25 cellular contexts compared by ENCODE assay signal in the genomic region with DNA sequence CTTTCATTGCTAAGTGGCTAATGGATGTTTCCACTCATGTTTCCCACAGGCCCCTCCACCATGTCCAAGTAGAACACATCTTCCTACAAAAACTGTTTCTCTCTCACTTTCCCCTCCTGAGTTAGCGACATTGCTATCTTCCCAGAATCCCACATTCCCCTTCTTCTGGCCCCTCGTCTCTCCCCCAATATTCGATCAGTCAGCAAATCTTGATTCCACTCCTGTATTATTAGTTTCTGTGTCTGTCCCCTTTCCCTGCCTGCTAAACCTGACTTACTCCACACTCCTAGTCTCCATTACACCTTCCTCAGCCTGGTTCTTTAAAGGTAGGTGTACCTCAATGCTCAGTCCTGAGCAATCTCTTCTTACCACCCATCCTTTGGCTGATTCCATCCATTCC. TPM values are rescaled to one million over a fixed set of nuclear protein-coding genes. Genes with fewer than 3 reads are reported as not detected.
DNase-seq lines count a peak whose midpoint lies in the region; ATAC-seq, FAIRE-seq and TF ChIP-seq lines count a peak whose summit lies in the region.
"Had no signal": no experiment of that assay in that cellular context is flagged by ENCODE, and none has a peak within 500 bp of the region (broad histone marks: within the 10 kb centered on the region; RNA-seq: fewer than 3 reads in every experiment).

No MANE protein-coding gene starts in this region.

- H3K9me3 ChIP-seq in HepG2 (ENCODE audit: low read length) (no peaks in the 10 kb centered on the region), right lobe of liver (no peaks in the 10 kb centered on the region), K562 (replicated peaks; ENCODE audit: control insufficient read depth, insufficient read depth, low read depth, low read length) (no peaks in the 10 kb centered on the region), sigmoid colon (no peaks in the 10 kb centered on the region)
- H3K9me3 ChIP-seq: BE2C had no signal

- H3K9me1 ChIP-seq in K562 (ENCODE audit: control insufficient read depth, insufficient read depth, low read length) = no peaks in the 10 kb centered on the region

- H3K9me3 Mint-ChIP-seq in mesothelial cell of epicardium = peaks cover 6% of the 10 kb centered on the region
- H3K9me3 Mint-ChIP-seq: CD14-positive monocyte; CD4-positive, alpha-beta T cell; CD8-positive, alpha-beta memory T cell had no signal

- H2AFZ ChIP-seq in HepG2 (ENCODE audit: low read length) = no peak overlapping the region
- no peak overlapping the region for H2AFZ ChIP-seq in K562 (ENCODE audit: low read depth, low read length)
- H2AFZ ChIP-seq: GM23248 had no signal

- no peaks in the 10 kb centered on the region for H3K27me3 Mint-ChIP-seq in mesothelial cell of epicardium (ENCODE audit: low read depth)

- TF ChIP-seq EP300 in HepG2 (IDR thresholded peaks at IDR 0.05; ENCODE audit: low read depth in 2 of 2, low read length in 2 of 2) = no peak
- TF ChIP-seq EP300 in HepG2 (CRISPR knock-in tag; IDR thresholded peaks at IDR 0.05; ENCODE audit: borderline replicate concordance) = no peak
- no peak for TF ChIP-seq EP300 in K562 (IDR thresholded peaks at IDR 0.05; ENCODE audit: low read length)
- no peak for TF ChIP-seq EP300 in sigmoid colon (IDR thresholded peaks at IDR 0.05)

- CTCF ChIA-PET in HepG2 (lab: Yijun Ruan, JAX; ENCODE audit: low intra/inter-chr PET ratio, low total read pairs) (no interaction called here), K562 (lab: Yijun Ruan, JAX; ENCODE audit: low intra/inter-chr PET ratio) (no interaction called here)

- H3K4me2 ChIP-seq in HepG2 (ENCODE audit: low read depth, low read length) (no peak overlapping the region), K562 (ENCODE audit: insufficient read depth, low read length) (no peak overlapping the region)
- H3K4me2 ChIP-seq: BLaER1 treated with 17β-estradiol and CSF1 and Interleukin-3, amounts not matched to agents 10 nM and 100 nM had no signal

- H3K9ac ChIP-seq in HepG2 (ENCODE audit: insufficient read depth, low read depth, low read length) (no peak overlapping the region), K562 (ENCODE audit: insufficient read depth in 1 of 2, low read depth in 2 of 2, low read length in 2 of 2) (no peak overlapping the region)
- H3K9ac ChIP-seq: BLaER1 treated with 17β-estradiol and CSF1 and Interleukin-3, amounts not matched to agents 10 nM and 100 nM; GM23248 had no signal

- in situ Hi-C loops in HepG2 (cut with HindIII; ENCODE audit: extremely low pct_ligation_motif_present, low pct_unique_long_range_greater_than_20kb) (no loop called here), K562 (cut with MboI) (no loop called here)

- POLR2A ChIA-PET in HepG2 (lab: Yijun Ruan, JAX) (no interaction called here), K562 (lab: Yijun Ruan, JAX) (interaction anchor here (0.7 to 1.0 kb wide), 2 partner anchors 20 to 136 kb away, joined by 3 to 4 read pairs; no protein-coding TSS in a partner anchor)

- FAIRE-seq in HepG2 (lab: Jason Lieb, UNC) (no peak), K562 (lab: Jason Lieb, UNC) (no peak)
- FAIRE-seq: A204.1, D721Med, GM12878, GM19239, H1 had no signal

- no peaks in the 10 kb centered on the region for H3K4me1 Mint-ChIP-seq in mesothelial cell of epicardium
- H3K4me1 Mint-ChIP-seq: CD14-positive monocyte; CD8-positive, alpha-beta memory T cell had no signal

- no peak for ATAC-seq in HepG2
- no peak for ATAC-seq in right lobe of liver
- ATAC-seq in K562 = no peak
- ATAC-seq: GM12878 had no signal

- no peak for TF ChIP-seq POLR2A in HepG2 (IDR thresholded peaks at IDR 0.05; ENCODE audit: insufficient read depth in 1 of 2, low read depth in 2 of 2, low read length in 2 of 2)
- no peak for TF ChIP-seq POLR2A in right lobe of liver (IDR thresholded peaks at IDR 0.05)
- no peak for TF ChIP-seq POLR2A in K562 (conservative IDR thresholded peaks at IDR 0.05)
- no peak for TF ChIP-seq POLR2A in sigmoid colon (IDR thresholded peaks at IDR 0.05)

- H3K4me3 Mint-ChIP-seq in mesothelial cell of epicardium = no peak overlapping the region
- H3K4me3 Mint-ChIP-seq: CD14-positive monocyte; CD4-positive, alpha-beta T cell; CD8-positive, alpha-beta memory T cell had no signal

- H3K27ac ChIP-seq in HepG2 (ENCODE audit: extremely low read length, insufficient read depth, low read length) (no peak overlapping the region), right lobe of liver (no peak overlapping the region), K562 (ENCODE audit: extremely low read depth, low read depth, low read length) (no peak overlapping the region), sigmoid colon (no peak overlapping the region)
- H3K27ac ChIP-seq: 22Rv1; BLaER1 treated with 17β-estradiol and CSF1 and Interleukin-3, amounts not matched to agents 10 nM and 100 nM; GM23248 had no signal

- TF ChIP-seq CTCF in HepG2 (CRISPR knock-in tag; IDR thresholded peaks at IDR 0.05) (no peak), right lobe of liver (IDR thresholded peaks at IDR 0.05) (no peak), K562 (IDR thresholded peaks at IDR 0.05 in 2 of 3, conservative IDR thresholded peaks at IDR 0.05 in 1 of 3; ENCODE audit: insufficient read depth in 2 of 3, low read depth in 1 of 3, low read length in 3 of 3) (no peak), sigmoid colon (IDR thresholded peaks at IDR 0.05) (no peak), mesothelial cell of epicardium (IDR thresholded peaks at IDR 0.05; ENCODE audit: unreplicated experiment) (no peak)

- H3K4me1 ChIP-seq in HepG2 (ENCODE audit: insufficient read depth, low read length) = peaks cover 14% of the 10 kb centered on the region; the same call in 1 of the 2 replicates
- H3K4me1 ChIP-seq in right lobe of liver = no peaks in the 10 kb centered on the region
- H3K4me1 ChIP-seq in K562 (replicated peaks in 1 of 2; ENCODE audit: control insufficient read depth in 2 of 2, insufficient read depth in 2 of 2, low read length in 2 of 2) = no peaks in the 10 kb centered on the region
- peaks cover 0 to 2% (median 0%) of the 10 kb centered on the region in 4 donors for H3K4me1 ChIP-seq in sigmoid colon
- H3K4me1 ChIP-seq: BE2C had no signal

- no peak overlapping the region for H3K27ac Mint-ChIP-seq in mesothelial cell of epicardium
- H3K27ac Mint-ChIP-seq: CD4-positive, alpha-beta T cell; CD8-positive, alpha-beta memory T cell had no signal

- H3K79me2 ChIP-seq in HepG2 (ENCODE audit: insufficient read depth, low read length) (no peaks in the 10 kb centered on the region), K562 (ENCODE audit: control insufficient read depth, insufficient read depth, low read length) (no peaks in the 10 kb centered on the region)

- intact Hi-C loops in HepG2 (cut with micrococcal nuclease; ENCODE audit: unreplicated experiment) (no loop called here), right lobe of liver (cut with DNase I) (no loop called here), K562 (cut with micrococcal nuclease) (no loop called here), sigmoid colon (cut with DNase I) (no loop called here)

- WGBS in HepG2 (ENCODE audit: low lambda C conversion rate) = 75% methylated on average over 3 of the region's 3 CpGs
- 100% methylated on average over 3 of the region's 3 CpGs for WGBS in right lobe of liver (ENCODE audit: insufficient coverage, low coverage, low lambda C conversion rate, missing lambda C conversion rate)
- WGBS in K562 (ENCODE audit: insufficient coverage, low coverage, missing lambda C conversion rate) = 0% methylated on average over 2 of the region's 3 CpGs
- 95 to 97% methylated on average over 3 of the region's 3 CpGs for WGBS in sigmoid colon, 2 donors

- no peak for DNase-seq in HepG2 (ENCODE audit: low spot score)
- DNase-seq in right lobe of liver = no peak
- no peak for DNase-seq in K562 (ENCODE audit: extremely low read depth in 1 of 4, low spot score in 3 of 4)
- DNase-seq in sigmoid colon = no peak
- no peak for DNase-seq in mesothelial cell of epicardium (ENCODE audit: low spot score in 2 of 2, unreplicated experiment in 2 of 2)
- DNase-seq: ACHN; AML-193; BE2C; CD4-positive, alpha-beta T cell; CD8-positive, alpha-beta memory T cell; DMS 273 treated with DMSO at 0.1 percent for 48 hours; DMS79; EL; GDM1; GM23248; H7; HCEC 1CT had no signal

- peaks cover 2% of the 10 kb centered on the region for H3K36me3 Mint-ChIP-seq in mesothelial cell of epicardium
- H3K36me3 Mint-ChIP-seq: CD14-positive monocyte had no signal

- H3K4me3 ChIP-seq in HepG2 (replicated peaks in 1 of 3; ENCODE audit: insufficient read depth in 1 of 3, low read depth in 2 of 3, low read length in 3 of 3) = no peak overlapping the region
- no peak overlapping the region for H3K4me3 ChIP-seq in right lobe of liver
- H3K4me3 ChIP-seq in K562 = no peak overlapping the region
- H3K4me3 ChIP-seq in sigmoid colon = no peak overlapping the region
- H3K4me3 ChIP-seq: BLaER1 treated with 17β-estradiol and CSF1 and Interleukin-3, amounts not matched to agents 10 nM and 100 nM; GM12878; GM23248 had no signal

- BruUV-seq in HepG2 (replicated peaks; lab: Mats Ljungman, UMichigan) (no TSS peak), K562 (replicated peaks; lab: Mats Ljungman, UMichigan) (no TSS peak)

- no peaks in the 10 kb centered on the region for H3K27me3 ChIP-seq in HepG2 (ENCODE audit: control insufficient read depth in 1 of 2, insufficient read depth in 2 of 2, low read length in 2 of 2)
- no peaks in the 10 kb centered on the region for H3K27me3 ChIP-seq in right lobe of liver
- no peaks in the 10 kb centered on the region for H3K27me3 ChIP-seq in K562 (ENCODE audit: control insufficient read depth in 2 of 2, insufficient read depth in 2 of 2, low read length in 2 of 2)
- H3K27me3 ChIP-seq in sigmoid colon = no peaks in the 10 kb centered on the region
- H3K27me3 ChIP-seq: BE2C; BLaER1 treated with 17β-estradiol and CSF1 and Interleukin-3, amounts not matched to agents 10 nM and 100 nM had no signal

- TF ChIP-seq RAD21 in HepG2 (CRISPR knock-in tag; IDR thresholded peaks at IDR 0.05) = no peak
- TF ChIP-seq RAD21 in K562 (CRISPR knock-in tag; conservative IDR thresholded peaks at IDR 0.05 in 1 of 2, IDR thresholded peaks at IDR 0.05 in 1 of 2) = no peak

- H3K36me3 ChIP-seq in HepG2 (replicated peaks in 1 of 2; ENCODE audit: control insufficient read depth in 1 of 2, insufficient read depth in 2 of 2, low read length in 2 of 2) = no peaks in the 10 kb centered on the region
- no peaks in the 10 kb centered on the region for H3K36me3 ChIP-seq in right lobe of liver
- H3K36me3 ChIP-seq in K562 (ENCODE audit: control insufficient read depth, insufficient read depth, low read length) = no peaks in the 10 kb centered on the region
- no peaks in the 10 kb centered on the region for H3K36me3 ChIP-seq in sigmoid colon
- H3K36me3 ChIP-seq: BE2C; BLaER1 treated with 17β-estradiol and CSF1 and Interleukin-3, amounts not matched to agents 10 nM and 100 nM had no signal

- H4K20me1 ChIP-seq in HepG2 (ENCODE audit: insufficient read depth, low read length) (no peaks in the 10 kb centered on the region), K562 (replicated peaks; ENCODE audit: control insufficient read depth, insufficient read depth, low read length) (no peaks in the 10 kb centered on the region)
- H4K20me1 ChIP-seq: BLaER1 treated with 17β-estradiol and CSF1 and Interleukin-3, amounts not matched to agents 10 nM and 100 nM had no signal

RNA-seq across cellular contexts. Expression of a gene that starts 19.3 kb away (rescaled TPM):
- 6.9 and 13.0 TPM in 2 replicates for total RNA-seq in HepG2 (2016; rRNA removed; fragmentation: Illumina TruSeq; extraction: Trizol)
- total RNA-seq in HepG2 (2016; cell fraction: cytosol; rRNA removed; fragmentation: Illumina TruSeq; extraction: Trizol; ENCODE audit: low read depth) = 38.3 and 41.9 TPM in 2 replicates
- total RNA-seq in HepG2 (2016; cell fraction: insoluble cytoplasmic fraction; rRNA removed; fragmentation: Illumina TruSeq; extraction: Trizol) = 6.5 and 11.9 TPM in 2 replicates
- total RNA-seq in HepG2 (2016; cell fraction: membrane; rRNA removed; fragmentation: Illumina TruSeq; extraction: Trizol) = 12.3 and 13.3 TPM in 2 replicates
- 24.4 and 25.8 TPM in 2 replicates for total RNA-seq in HepG2 (2016; cell fraction: nucleus; rRNA removed; fragmentation: Illumina TruSeq; extraction: Trizol)
- polyA plus RNA-seq in HepG2 (2011; rRNA removed) = 11.7 and 11.8 TPM in 2 replicates
- 4.9 and 6.1 TPM in 2 replicates for polyA plus RNA-seq in HepG2 (2011; cell fraction: cytosol; rRNA removed)
- 89.4 and 113 TPM in 2 replicates for polyA plus RNA-seq in HepG2 (2011; cell fraction: nucleus; rRNA removed)
- 22.3 and 23.9 TPM in 2 replicates for polyA plus RNA-seq in HepG2 (2012)
- polyA plus RNA-seq in HepG2 (2016; cell fraction: cytosol; fragmentation: Illumina TruSeq; extraction: Trizol; ENCODE audit: low read depth) = 1.5 and 1.9 TPM in 2 replicates
- 5.1 and 6.3 TPM in 2 replicates for polyA plus RNA-seq in HepG2 (2016; cell fraction: insoluble cytoplasmic fraction; fragmentation: Illumina TruSeq; extraction: Trizol; ENCODE audit: low read depth)
- polyA plus RNA-seq in HepG2 (2016; cell fraction: membrane; fragmentation: Illumina TruSeq; extraction: Trizol; ENCODE audit: low read depth) = 3.2 and 3.3 TPM in 2 replicates
- 31.5 and 34.6 TPM in 2 replicates for polyA plus RNA-seq in HepG2 (2016; cell fraction: nucleus; fragmentation: Illumina TruSeq; extraction: Trizol; ENCODE audit: insufficient read depth, low read depth)
- 3.0 and 40.6 TPM in 2 replicates for polyA minus RNA-seq in HepG2 (2011; rRNA and poly(A)+ RNA removed; ENCODE audit: low replicate concordance)
- polyA minus RNA-seq in HepG2 (2011; cell fraction: cytosol; rRNA and poly(A)+ RNA removed) = 26.1 and 26.2 TPM in 2 replicates
- 112 and 120 TPM in 2 replicates for polyA minus RNA-seq in HepG2 (2011; cell fraction: nucleus; rRNA and poly(A)+ RNA removed)
- total RNA-seq in right lobe of liver = 10 to 100 TPM; 16.7 to 31.9 (median 21.1) TPM
- 45.6 and 45.9 TPM in 2 replicates for total RNA-seq in K562 (2011; cell fraction: chromatin; rRNA removed; ENCODE audit: low replicate concordance)
- 19.3 and 20.0 TPM in 2 replicates for total RNA-seq in K562 (2011; cell fraction: nucleolus; rRNA removed)
- 26.3 and 45.6 TPM in 2 replicates for total RNA-seq in K562 (2011; cell fraction: nucleoplasm; rRNA removed)
- total RNA-seq in K562 (2014; rRNA removed) = 3.2 and 3.8 TPM in 2 replicates
- 4.1 and 4.6 TPM in 2 replicates for total RNA-seq in K562 (2014; rRNA removed; fragmentation: Illumina TruSeq; extraction: Trizol)
- total RNA-seq in K562 (2015; rRNA removed; fragmentation: Illumina TruSeq; extraction: Trizol) = 3.3 and 4.0 TPM in 2 replicates
- total RNA-seq in K562 (2021) = 6.8 TPM in 2 replicates
- polyA plus RNA-seq in K562 (2011; rRNA removed) = 3.4 and 3.9 TPM in 2 replicates
- polyA plus RNA-seq in K562 (2011; cell fraction: cytosol; rRNA removed) = 3.2 and 3.5 TPM in 2 replicates
- 15.6 and 27.5 TPM in 2 replicates for polyA plus RNA-seq in K562 (2011; cell fraction: nucleus; rRNA removed)
- polyA plus RNA-seq in K562 (2012) = 6.0 and 6.1 TPM in 2 replicates
- polyA plus RNA-seq in K562 (2014; fragmentation: Illumina TruSeq; extraction: Trizol) = 4.1 and 4.6 TPM in 2 replicates
- 1 to 10 TPM in 1 of 2 experiments, under 1 TPM in 1; 0.66 to 1.9 TPM for polyA plus RNA-seq in K562 (2014; fragmentation: Nextera tagmentation; extraction: Ambion mirVana)
- polyA plus RNA-seq in K562 (2014; rRNA removed) = 3.0 and 3.5 TPM in 2 replicates
- polyA minus RNA-seq in K562 (2011; rRNA and poly(A)+ RNA removed) = 14.9 and 15.7 TPM in 2 replicates
- polyA minus RNA-seq in K562 (2011; cell fraction: cytosol; rRNA and poly(A)+ RNA removed) = 6.8 and 10.1 TPM in 2 replicates
- polyA minus RNA-seq in K562 (2011; cell fraction: nucleus; rRNA and poly(A)+ RNA removed) = 20.5 and 27.5 TPM in 2 replicates
- 100 to 1,000 TPM in 2 of 4 donors, 10 to 100 TPM in 2; 79.8 to 135 (median 105) TPM for total RNA-seq in sigmoid colon
- 1 to 10 TPM; 4.2 to 7.8 (median 5.9) TPM for polyA plus RNA-seq in sigmoid colon
- 27.8 to 30.0 TPM (median 29.6 TPM) in 3 replicates for total RNA-seq in mesothelial cell of epicardium
- polyA plus RNA-seq: CD8-positive, alpha-beta memory T cell had no signal

RNA-seq across cellular contexts. Expression of a gene that starts 37.9 kb away (rescaled TPM):
- total RNA-seq in HepG2 (2016; rRNA removed; fragmentation: Illumina TruSeq; extraction: Trizol) (13.3 and 18.2 TPM in 2 replicates), right lobe of liver (1 to 10 TPM; 5.4 to 8.2 (median 6.7) TPM), K562 (2014; rRNA removed) (1.9 and 3.0 TPM in 2 replicates), K562 (2014; rRNA removed; fragmentation: Illumina TruSeq; extraction: Trizol) (4.7 and 4.8 TPM in 2 replicates), K562 (2015; rRNA removed; fragmentation: Illumina TruSeq; extraction: Trizol) (3.3 and 3.7 TPM in 2 replicates), K562 (2021) (4.6 and 7.6 TPM in 2 replicates), sigmoid colon (10 to 100 TPM; 16.8 to 52.8 (median 34.1) TPM), mesothelial cell of epicardium (15.4 to 17.1 TPM (median 16.8 TPM) in 3 replicates)
- total RNA-seq in HepG2 (2016; cell fraction: cytosol; rRNA removed; fragmentation: Illumina TruSeq; extraction: Trizol; ENCODE audit: low read depth) = 11.9 and 12.4 TPM in 2 replicates
- 10.9 and 19.9 TPM in 2 replicates for total RNA-seq in HepG2 (2016; cell fraction: insoluble cytoplasmic fraction; rRNA removed; fragmentation: Illumina TruSeq; extraction: Trizol)
- total RNA-seq in HepG2 (2016; cell fraction: membrane; rRNA removed; fragmentation: Illumina TruSeq; extraction: Trizol) = 18.6 and 21.2 TPM in 2 replicates
- 22.0 and 22.6 TPM in 2 replicates for total RNA-seq in HepG2 (2016; cell fraction: nucleus; rRNA removed; fragmentation: Illumina TruSeq; extraction: Trizol)
- polyA plus RNA-seq in HepG2 (2011; rRNA removed) (11.3 and 16.8 TPM in 2 replicates), K562 (2011; rRNA removed) (4.3 and 7.1 TPM in 2 replicates), K562 (2014; fragmentation: Illumina TruSeq; extraction: Trizol) (2.4 and 3.5 TPM in 2 replicates), K562 (2014; fragmentation: Nextera tagmentation; extraction: Ambion mirVana) (10 to 100 TPM; 13.5 to 15.8 TPM), K562 (2014; rRNA removed) (2.3 and 2.8 TPM in 2 replicates), sigmoid colon (10 to 100 TPM; 11.6 to 21.5 (median 13.2) TPM)
- polyA plus RNA-seq in HepG2 (2011; cell fraction: cytosol; rRNA removed) = 3.9 and 6.0 TPM in 2 replicates
- polyA plus RNA-seq in HepG2 (2011; cell fraction: nucleus; rRNA removed) = 6.8 and 7.7 TPM in 2 replicates
- 16.4 and 16.6 TPM in 2 replicates for polyA plus RNA-seq in HepG2 (2012)
- polyA plus RNA-seq in HepG2 (2016; cell fraction: cytosol; fragmentation: Illumina TruSeq; extraction: Trizol; ENCODE audit: low read depth) = 13.1 and 14.1 TPM in 2 replicates
- polyA plus RNA-seq in HepG2 (2016; cell fraction: insoluble cytoplasmic fraction; fragmentation: Illumina TruSeq; extraction: Trizol; ENCODE audit: low read depth) = 11.8 and 12.8 TPM in 2 replicates
- polyA plus RNA-seq in HepG2 (2016; cell fraction: membrane; fragmentation: Illumina TruSeq; extraction: Trizol; ENCODE audit: low read depth) = 15.1 and 15.3 TPM in 2 replicates
- polyA plus RNA-seq in HepG2 (2016; cell fraction: nucleus; fragmentation: Illumina TruSeq; extraction: Trizol; ENCODE audit: insufficient read depth, low read depth) = 25.5 and 30.7 TPM in 2 replicates
- polyA minus RNA-seq in HepG2 (2011; rRNA and poly(A)+ RNA removed; ENCODE audit: low replicate concordance) = 5.3 and 5.7 TPM in 2 replicates
- 5.4 and 7.5 TPM in 2 replicates for polyA minus RNA-seq in HepG2 (2011; cell fraction: cytosol; rRNA and poly(A)+ RNA removed)
- polyA minus RNA-seq in HepG2 (2011; cell fraction: nucleus; rRNA and poly(A)+ RNA removed) = 14.0 and 21.4 TPM in 2 replicates
- total RNA-seq in K562 (2011; cell fraction: chromatin; rRNA removed; ENCODE audit: low replicate concordance) = 3.1 and 7.7 TPM in 2 replicates
- total RNA-seq in K562 (2011; cell fraction: nucleolus; rRNA removed) = 2.0 and 3.3 TPM in 2 replicates
- total RNA-seq in K562 (2011; cell fraction: nucleoplasm; rRNA removed) = 4.2 and 7.3 TPM in 2 replicates
- polyA plus RNA-seq in K562 (2011; cell fraction: cytosol; rRNA removed) = 0.64 and 1.1 TPM in 2 replicates
- polyA plus RNA-seq in K562 (2011; cell fraction: nucleus; rRNA removed) = 1.6 and 2.0 TPM in 2 replicates
- polyA plus RNA-seq in K562 (2012) = 6.2 and 6.8 TPM in 2 replicates
- 2.2 and 5.4 TPM in 2 replicates for polyA minus RNA-seq in K562 (2011; rRNA and poly(A)+ RNA removed)
- 1.2 TPM in 1 of 2 replicates, not detected in the other for polyA minus RNA-seq in K562 (2011; cell fraction: cytosol; rRNA and poly(A)+ RNA removed)
- polyA minus RNA-seq in K562 (2011; cell fraction: nucleus; rRNA and poly(A)+ RNA removed) = 1.3 and 1.6 TPM in 2 replicates

RNA-seq across cellular contexts. Expression of a gene that starts 58.8 kb away (rescaled TPM):
- total RNA-seq in HepG2 (2016; rRNA removed; fragmentation: Illumina TruSeq; extraction: Trizol) = 68.2 and 103 TPM in 2 replicates
- total RNA-seq in HepG2 (2016; cell fraction: cytosol; rRNA removed; fragmentation: Illumina TruSeq; extraction: Trizol; ENCODE audit: low read depth) = 10.0 and 15.2 TPM in 2 replicates
- 70.0 and 128 TPM in 2 replicates for total RNA-seq in HepG2 (2016; cell fraction: insoluble cytoplasmic fraction; rRNA removed; fragmentation: Illumina TruSeq; extraction: Trizol)
- 24.3 and 26.6 TPM in 2 replicates for total RNA-seq in HepG2 (2016; cell fraction: membrane; rRNA removed; fragmentation: Illumina TruSeq; extraction: Trizol)
- 60.5 and 62.1 TPM in 2 replicates for total RNA-seq in HepG2 (2016; cell fraction: nucleus; rRNA removed; fragmentation: Illumina TruSeq; extraction: Trizol)
- polyA plus RNA-seq in HepG2 (2011; rRNA removed) = 12.9 and 17.3 TPM in 2 replicates
- 4.5 and 9.6 TPM in 2 replicates for polyA plus RNA-seq in HepG2 (2011; cell fraction: cytosol; rRNA removed)
- polyA plus RNA-seq in HepG2 (2011; cell fraction: nucleus; rRNA removed) = 8.7 and 12.8 TPM in 2 replicates
- 18.0 and 30.6 TPM in 2 replicates for polyA plus RNA-seq in HepG2 (2012)
- 3.3 and 4.3 TPM in 2 replicates for polyA plus RNA-seq in HepG2 (2016; cell fraction: cytosol; fragmentation: Illumina TruSeq; extraction: Trizol; ENCODE audit: low read depth)
- polyA plus RNA-seq in HepG2 (2016; cell fraction: insoluble cytoplasmic fraction; fragmentation: Illumina TruSeq; extraction: Trizol; ENCODE audit: low read depth) = 66.5 and 76.4 TPM in 2 replicates
- polyA plus RNA-seq in HepG2 (2016; cell fraction: membrane; fragmentation: Illumina TruSeq; extraction: Trizol; ENCODE audit: low read depth) = 14.4 and 17.7 TPM in 2 replicates
- 48.5 and 55.3 TPM in 2 replicates for polyA plus RNA-seq in HepG2 (2016; cell fraction: nucleus; fragmentation: Illumina TruSeq; extraction: Trizol; ENCODE audit: insufficient read depth, low read depth)
- 7.9 and 9.8 TPM in 2 replicates for polyA minus RNA-seq in HepG2 (2011; rRNA and poly(A)+ RNA removed; ENCODE audit: low replicate concordance)
- polyA minus RNA-seq in HepG2 (2011; cell fraction: cytosol; rRNA and poly(A)+ RNA removed) = 9.7 and 12.5 TPM in 2 replicates
- 54.5 and 62.3 TPM in 2 replicates for polyA minus RNA-seq in HepG2 (2011; cell fraction: nucleus; rRNA and poly(A)+ RNA removed)
- 10 to 100 TPM; 13.8 to 36.3 (median 22.5) TPM for total RNA-seq in right lobe of liver
- 4.6 and 11.4 TPM in 2 replicates for total RNA-seq in K562 (2011; cell fraction: chromatin; rRNA removed; ENCODE audit: low replicate concordance)
- total RNA-seq in K562 (2011; cell fraction: nucleolus; rRNA removed) = 5.7 TPM in 2 replicates
- 10.6 and 17.6 TPM in 2 replicates for total RNA-seq in K562 (2011; cell fraction: nucleoplasm; rRNA removed)
- 13.1 and 15.1 TPM in 2 replicates for total RNA-seq in K562 (2014; rRNA removed)
- 31.6 and 34.7 TPM in 2 replicates for total RNA-seq in K562 (2014; rRNA removed; fragmentation: Illumina TruSeq; extraction: Trizol)
- 27.7 and 31.7 TPM in 2 replicates for total RNA-seq in K562 (2015; rRNA removed; fragmentation: Illumina TruSeq; extraction: Trizol)
- 22.1 and 22.7 TPM in 2 replicates for total RNA-seq in K562 (2021)
- polyA plus RNA-seq in K562 (2011; rRNA removed) = 9.9 and 15.1 TPM in 2 replicates
- 1.0 and 4.3 TPM in 2 replicates for polyA plus RNA-seq in K562 (2011; cell fraction: cytosol; rRNA removed)
- polyA plus RNA-seq in K562 (2011; cell fraction: nucleus; rRNA removed) = 4.2 and 8.2 TPM in 2 replicates
- 14.3 and 14.9 TPM in 2 replicates for polyA plus RNA-seq in K562 (2012)
- polyA plus RNA-seq in K562 (2014; fragmentation: Illumina TruSeq; extraction: Trizol) = 20.4 and 21.2 TPM in 2 replicates
- polyA plus RNA-seq in K562 (2014; fragmentation: Nextera tagmentation; extraction: Ambion mirVana) = 10 to 100 TPM; 20.1 to 20.5 TPM
- polyA plus RNA-seq in K562 (2014; rRNA removed) = 13.2 and 14.0 TPM in 2 replicates
- polyA minus RNA-seq in K562 (2011; rRNA and poly(A)+ RNA removed) = 13.9 and 16.4 TPM in 2 replicates
- 2.9 and 4.7 TPM in 2 replicates for polyA minus RNA-seq in K562 (2011; cell fraction: cytosol; rRNA and poly(A)+ RNA removed)
- polyA minus RNA-seq in K562 (2011; cell fraction: nucleus; rRNA and poly(A)+ RNA removed) = 8.8 and 13.8 TPM in 2 replicates
- 10 to 100 TPM; 33.0 to 57.3 (median 41.8) TPM for total RNA-seq in sigmoid colon
- 10 to 100 TPM; 24.6 to 72.8 (median 51.1) TPM for polyA plus RNA-seq in sigmoid colon
- total RNA-seq in mesothelial cell of epicardium = 56.1 to 56.5 TPM (median 56.1 TPM) in 3 replicates
